Comparison of ENCODE assay signal across 1 cellular context in the genomic region with DNA sequence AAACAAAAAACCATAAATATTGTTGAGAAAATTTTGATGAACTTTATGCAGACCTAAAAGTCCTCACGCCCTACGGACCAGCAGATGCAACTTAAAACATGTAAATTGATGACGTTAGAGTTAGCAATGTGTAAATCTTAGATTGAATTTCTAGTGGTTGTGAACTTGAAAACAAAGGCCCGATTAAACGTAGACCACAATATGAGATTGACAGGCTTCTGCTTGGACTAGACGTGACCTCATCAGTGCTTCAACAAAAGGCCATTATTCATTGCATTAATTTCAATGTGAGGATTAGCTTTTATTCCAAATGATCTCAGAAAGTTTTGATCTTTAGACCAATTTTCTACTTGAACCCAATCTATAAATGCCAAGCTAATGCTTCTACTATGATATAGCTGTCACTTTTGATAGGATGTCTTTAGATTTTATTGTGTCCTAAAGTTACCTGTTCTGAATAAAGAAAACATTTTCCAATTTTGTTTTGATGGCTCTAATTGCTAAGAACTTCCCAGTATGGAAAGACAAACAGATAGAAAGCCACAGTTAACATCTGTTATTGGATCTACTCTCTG.
TF ChIP-seq lines count a peak whose summit lies in the region.

No MANE protein-coding gene starts in this region.

TF ChIP-seq in K562, 482 proteins besides CTCF, POLR2A, EP300 and RAD21 (continued from another document):
- TF ChIP-seq, protein P1, sequence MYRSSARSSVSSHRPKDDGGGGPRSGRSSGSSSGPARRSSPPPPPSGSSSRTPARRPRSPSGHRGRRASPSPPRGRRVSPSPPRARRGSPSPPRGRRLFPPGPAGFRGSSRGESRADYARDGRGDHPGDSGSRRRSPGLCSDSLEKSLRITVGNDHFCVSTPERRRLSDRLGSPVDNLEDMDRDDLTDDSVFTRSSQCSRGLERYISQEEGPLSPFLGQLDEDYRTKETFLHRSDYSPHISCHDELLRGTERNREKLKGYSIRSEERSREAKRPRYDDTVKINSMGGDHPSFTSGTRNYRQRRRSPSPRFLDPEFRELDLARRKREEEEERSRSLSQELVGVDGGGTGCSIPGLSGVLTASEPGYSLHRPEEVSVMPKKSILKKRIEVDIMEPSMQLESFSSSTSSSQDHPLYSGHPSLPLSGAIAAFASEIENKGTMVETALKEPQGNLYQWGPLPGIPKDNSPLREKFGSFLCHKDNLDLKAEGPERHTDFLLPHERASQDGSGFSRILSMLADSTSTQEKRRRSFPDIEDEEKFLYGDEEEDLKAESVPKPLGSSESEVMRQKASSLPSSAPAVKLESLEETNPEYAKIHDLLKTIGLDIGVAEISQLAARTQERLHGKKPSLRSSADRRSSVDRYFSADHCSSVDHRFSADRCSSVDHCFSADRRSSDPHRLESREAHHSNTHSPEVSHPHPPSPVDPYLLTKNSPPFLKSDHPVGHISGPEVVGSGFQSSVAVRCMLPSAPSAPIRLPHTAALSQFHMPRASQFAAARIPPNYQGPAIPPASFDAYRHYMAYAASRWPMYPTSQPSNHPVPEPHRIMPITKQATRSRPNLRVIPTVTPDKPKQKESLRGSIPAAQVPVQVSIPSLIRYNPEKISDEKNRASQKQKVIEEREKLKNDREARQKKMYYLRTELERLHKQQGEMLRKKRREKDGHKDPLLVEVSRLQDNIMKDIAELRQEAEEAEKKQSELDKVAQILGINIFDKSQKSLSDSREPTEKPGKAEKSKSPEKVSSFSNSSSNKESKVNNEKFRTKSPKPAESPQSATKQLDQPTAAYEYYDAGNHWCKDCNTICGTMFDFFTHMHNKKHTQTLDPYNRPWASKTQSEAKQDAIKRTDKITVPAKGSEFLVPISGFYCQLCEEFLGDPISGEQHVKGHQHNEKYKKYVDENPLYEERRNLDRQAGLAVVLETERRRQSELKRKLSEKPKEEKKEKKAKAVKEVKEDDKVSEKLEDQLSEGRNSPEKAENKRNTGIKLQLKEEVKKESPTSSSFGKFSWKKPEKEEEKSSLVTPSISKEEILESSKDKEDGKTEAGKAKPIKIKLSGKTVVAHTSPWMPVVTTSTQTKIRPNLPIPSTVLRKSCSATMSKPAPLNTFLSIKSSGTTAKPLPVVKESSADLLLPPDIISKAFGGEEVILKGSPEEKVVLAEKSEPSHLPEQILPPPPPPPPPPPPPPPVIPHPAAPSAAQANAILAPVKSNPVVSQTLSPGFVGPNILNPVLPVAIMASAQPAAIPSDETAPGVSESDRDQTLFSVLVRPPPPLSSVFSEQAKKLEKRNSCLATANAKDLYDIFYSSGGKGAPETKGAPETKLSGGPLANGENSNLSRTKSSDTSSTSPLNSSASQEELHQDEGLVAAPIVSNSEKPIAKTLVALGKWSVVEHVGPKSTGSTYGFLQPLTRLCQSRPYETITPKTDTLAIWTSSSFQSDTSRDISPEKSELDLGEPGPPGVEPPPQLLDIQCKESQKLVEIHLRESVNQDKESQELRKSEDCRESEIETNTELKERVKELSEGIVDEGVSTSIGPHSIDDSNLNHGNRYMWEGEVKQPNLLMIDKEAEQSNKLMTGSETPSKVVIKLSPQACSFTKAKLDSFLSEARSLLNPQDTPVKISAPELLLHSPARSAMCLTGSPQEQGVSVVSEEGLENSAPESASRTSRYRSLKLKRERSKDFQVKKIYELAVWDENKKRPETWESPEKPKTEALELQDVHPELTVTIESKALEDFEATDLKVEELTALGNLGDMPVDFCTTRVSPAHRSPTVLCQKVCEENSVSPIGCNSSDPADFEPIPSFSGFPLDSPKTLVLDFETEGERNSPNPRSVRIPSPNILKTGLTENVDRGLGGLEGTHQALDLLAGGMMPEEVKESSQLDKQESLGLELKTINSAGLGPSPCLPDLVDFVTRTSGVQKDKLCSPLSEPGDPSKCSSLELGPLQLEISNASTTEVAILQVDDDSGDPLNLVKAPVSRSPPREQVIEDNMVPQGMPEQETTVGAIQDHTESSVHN (IDR thresholded peaks at IDR 0.05; ENCODE audit: borderline replicate concordance in 1 of 2, low read depth in 1 of 2), result no peak
- no peak for TF ChIP-seq JUNB (CRISPR knock-in tag; conservative IDR thresholded peaks at IDR 0.05)
- TF ChIP-seq CHD4 (IDR thresholded peaks at IDR 0.05; ENCODE audit: insufficient read depth, insufficient replicate concordance, low read depth, low read length, poor library complexity, severe bottlenecking), result no peak
